In the genomic region with DNA sequence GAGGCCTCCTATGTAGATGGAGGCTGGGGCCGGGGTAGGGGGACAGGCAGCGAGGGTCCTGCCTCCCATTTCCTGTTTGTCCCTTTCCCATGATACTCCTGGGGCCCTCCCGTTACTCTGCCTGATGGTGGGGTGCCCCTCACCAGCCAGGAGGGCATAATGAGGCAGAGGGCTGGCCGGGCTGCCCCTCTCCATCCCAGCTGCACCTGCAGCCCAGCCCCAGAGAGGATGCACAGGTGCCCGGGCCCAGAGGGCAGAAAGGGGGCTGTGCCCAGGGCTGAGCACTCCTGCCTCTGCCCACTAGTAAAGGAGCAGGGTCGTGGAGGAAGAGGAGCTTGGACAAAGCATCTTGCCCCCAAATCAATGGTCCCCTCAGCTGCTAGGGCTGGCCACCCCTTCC, we compare ENCODE assay signal across 1 cellular context.
A peak's percentile ranks its signal among the peaks of the same experiment; 100 is the strongest.
TF ChIP-seq lines count a peak whose summit lies in the region.

No MANE protein-coding gene starts in this region.

TF ChIP-seq in HepG2, 621 proteins besides CTCF, POLR2A, EP300 and RAD21 (continued from another document):
- TF ChIP-seq ZFP91 (CRISPR knock-in tag; IDR thresholded peaks at IDR 0.05; ENCODE audit: borderline replicate concordance) = peak; percentile 22; the same call in 1 of the 2 replicates
- no peak for TF ChIP-seq ZNF383 (CRISPR knock-in tag; IDR thresholded peaks at IDR 0.05; ENCODE audit: borderline replicate concordance)
- TF ChIP-seq U2AF2 (IDR thresholded peaks at IDR 0.05; ENCODE audit: low read depth, low read length) = no peak
- TF ChIP-seq MAF1 (CRISPR knock-in tag; IDR thresholded peaks at IDR 0.05; ENCODE audit: borderline replicate concordance) = 0 out of 2 replicates have a peak, but pooled peaks have one; percentile 30
- TF ChIP-seq, protein P1, sequence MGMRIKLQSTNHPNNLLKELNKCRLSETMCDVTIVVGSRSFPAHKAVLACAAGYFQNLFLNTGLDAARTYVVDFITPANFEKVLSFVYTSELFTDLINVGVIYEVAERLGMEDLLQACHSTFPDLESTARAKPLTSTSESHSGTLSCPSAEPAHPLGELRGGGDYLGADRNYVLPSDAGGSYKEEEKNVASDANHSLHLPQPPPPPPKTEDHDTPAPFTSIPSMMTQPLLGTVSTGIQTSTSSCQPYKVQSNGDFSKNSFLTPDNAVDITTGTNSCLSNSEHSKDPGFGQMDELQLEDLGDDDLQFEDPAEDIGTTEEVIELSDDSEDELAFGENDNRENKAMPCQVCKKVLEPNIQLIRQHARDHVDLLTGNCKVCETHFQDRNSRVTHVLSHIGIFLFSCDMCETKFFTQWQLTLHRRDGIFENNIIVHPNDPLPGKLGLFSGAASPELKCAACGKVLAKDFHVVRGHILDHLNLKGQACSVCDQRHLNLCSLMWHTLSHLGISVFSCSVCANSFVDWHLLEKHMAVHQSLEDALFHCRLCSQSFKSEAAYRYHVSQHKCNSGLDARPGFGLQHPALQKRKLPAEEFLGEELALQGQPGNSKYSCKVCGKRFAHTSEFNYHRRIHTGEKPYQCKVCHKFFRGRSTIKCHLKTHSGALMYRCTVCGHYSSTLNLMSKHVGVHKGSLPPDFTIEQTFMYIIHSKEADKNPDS (CRISPR knock-in tag; IDR thresholded peaks at IDR 0.05) = 0 out of 2 replicates have a peak, but pooled peaks have one; percentile 39
- TF ChIP-seq, protein P2, sequence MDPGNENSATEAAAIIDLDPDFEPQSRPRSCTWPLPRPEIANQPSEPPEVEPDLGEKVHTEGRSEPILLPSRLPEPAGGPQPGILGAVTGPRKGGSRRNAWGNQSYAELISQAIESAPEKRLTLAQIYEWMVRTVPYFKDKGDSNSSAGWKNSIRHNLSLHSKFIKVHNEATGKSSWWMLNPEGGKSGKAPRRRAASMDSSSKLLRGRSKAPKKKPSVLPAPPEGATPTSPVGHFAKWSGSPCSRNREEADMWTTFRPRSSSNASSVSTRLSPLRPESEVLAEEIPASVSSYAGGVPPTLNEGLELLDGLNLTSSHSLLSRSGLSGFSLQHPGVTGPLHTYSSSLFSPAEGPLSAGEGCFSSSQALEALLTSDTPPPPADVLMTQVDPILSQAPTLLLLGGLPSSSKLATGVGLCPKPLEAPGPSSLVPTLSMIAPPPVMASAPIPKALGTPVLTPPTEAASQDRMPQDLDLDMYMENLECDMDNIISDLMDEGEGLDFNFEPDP (CRISPR knock-in tag; conservative IDR thresholded peaks at IDR 0.05) = 0 out of 2 replicates have a peak, but pooled peaks have one; percentile 43
- 0 out of 2 replicates have a peak, but pooled peaks have one; percentile 2 for TF ChIP-seq PATZ1 (CRISPR knock-in tag; IDR thresholded peaks at IDR 0.05)
